21 cellular contexts compared by ENCODE assay signal in genomic region chr2:51424418-51424817, GRCh38.
DNase-seq lines count a peak whose midpoint lies in the region; TF ChIP-seq lines count a peak whose summit lies in the region.
"Had no signal": no experiment of that assay in that cellular context is flagged by ENCODE, and none has a peak within 500 bp of the region (broad histone marks: within the 10 kb centered on the region; RNA-seq: fewer than 3 reads in every experiment).

No MANE protein-coding gene starts in this region.

- no peak overlapping the region for H2BK15ac ChIP-seq in mesendoderm (replicated peaks; ENCODE audit: low read depth)

- CTCF ChIA-PET in RWPE1 (lab: Yijun Ruan, JAX), result no interaction called here

- no peak overlapping the region for H3K56ac ChIP-seq in mesendoderm (ENCODE audit: low read length)

- peaks cover 2% of the 10 kb centered on the region for H3K4me1 ChIP-seq in mesendoderm (ENCODE audit: control insufficient read depth, low read depth, low read length)
- H3K4me1 ChIP-seq: BLaER1 treated with 17β-estradiol and CSF1 and Interleukin-3, amounts not matched to agents 10 nM and 100 nM; gastroesophageal sphincter; psoas muscle had no signal

- no peak overlapping the region for H3K4me3 ChIP-seq in choroid plexus epithelial cell (ENCODE audit: low read depth, low read length)
- H3K4me3 ChIP-seq in mesendoderm (ENCODE audit: low read length), result no peak overlapping the region
- H3K4me3 ChIP-seq: BLaER1 treated with 17β-estradiol and CSF1 and Interleukin-3, amounts not matched to agents 10 nM and 100 nM; gastroesophageal sphincter; MG63; psoas muscle; thoracic aorta had no signal

- WGBS in mesendoderm (ENCODE audit: extremely low coverage, insufficient coverage, low lambda C conversion rate), result no CpG with 5 or more reads among the region's 2 CpGs

- POLR2A ChIA-PET in RWPE1 (lab: Yijun Ruan, JAX; ENCODE audit: low non-redundant PET), result no interaction called here

- no peaks in the 10 kb centered on the region for H3K79me1 ChIP-seq in mesendoderm (ENCODE audit: low read length)

- no peak overlapping the region for H3K23ac ChIP-seq in mesendoderm (ENCODE audit: low read length)

- H2AK5ac ChIP-seq in mesendoderm (ENCODE audit: low read length), result no peak overlapping the region

- no peak overlapping the region for H3K4ac ChIP-seq in mesendoderm (ENCODE audit: low read depth, low read length)

- no peaks in the 10 kb centered on the region for H3K36me3 ChIP-seq in mesendoderm (ENCODE audit: control insufficient read depth, insufficient read depth, low read length)
- H3K36me3 ChIP-seq: BLaER1 treated with 17β-estradiol and CSF1 and Interleukin-3, amounts not matched to agents 10 nM and 100 nM; gastroesophageal sphincter; MG63; thoracic aorta had no signal

- no peak overlapping the region for H2BK120ac ChIP-seq in mesendoderm (ENCODE audit: low read depth, low read length)

- H3K79me2 ChIP-seq in mesendoderm (ENCODE audit: control insufficient read depth, insufficient read depth, low read length), result no peaks in the 10 kb centered on the region

- H2BK5ac ChIP-seq in mesendoderm (ENCODE audit: low read length), result no peak overlapping the region

- no peak overlapping the region for H4K8ac ChIP-seq in mesendoderm (ENCODE audit: low read depth, low read length)

- no peak overlapping the region for H3K9ac ChIP-seq in mesendoderm (ENCODE audit: low read length)
- H3K9ac ChIP-seq: BLaER1 treated with 17β-estradiol and CSF1 and Interleukin-3, amounts not matched to agents 10 nM and 100 nM had no signal

- H3K27me3 ChIP-seq in mesendoderm (ENCODE audit: insufficient read depth, low read length, poor library complexity), result no peaks in the 10 kb centered on the region
- H3K27me3 ChIP-seq: BLaER1 treated with 17β-estradiol and CSF1 and Interleukin-3, amounts not matched to agents 10 nM and 100 nM; gastroesophageal sphincter; MG63 had no signal

- no peak overlapping the region for H3K18ac ChIP-seq in mesendoderm (ENCODE audit: low read length)

- TF ChIP-seq CTCF in choroid plexus epithelial cell (conservative IDR thresholded peaks at IDR 0.05; ENCODE audit: low read depth, low read length) (peak; percentile 46), RWPE1 (conservative IDR thresholded peaks at IDR 0.05; ENCODE audit: low read depth) (no peak)

- no peak overlapping the region for H3K4me2 ChIP-seq in mesendoderm (ENCODE audit: low read length)
- H3K4me2 ChIP-seq: BLaER1 treated with 17β-estradiol and CSF1 and Interleukin-3, amounts not matched to agents 10 nM and 100 nM had no signal

- peak; percentile 8 for DNase-seq in D341Med (ENCODE audit: low spot score)
- DNase-seq in HT-29 (ENCODE audit: low spot score), result peak; percentile 7
- peak; percentile 24 for DNase-seq in choroid plexus epithelial cell (ENCODE audit: low read depth)
- DNase-seq in mesendoderm, result peak; percentile 70
- DNase-seq in NOMO-1 treated with dmso at 0.1 percent for 144 hours (lab: John Stamatoyannopoulos, UW; ENCODE audit: unreplicated experiment), result no peak
- no peak for DNase-seq in NCI-H1417 treated with DMSO at 0.1 percent for 48 hours (lab: John Stamatoyannopoulos, UW)
- DNase-seq in RWPE1 (ENCODE audit: low spot score), result no peak
- DNase-seq: activated naive CD4-positive, alpha-beta T cell treated with anti-CD3 and anti-CD28 coated beads, Interleukin-2, amount 50 U/mL, for 16 hours; activated T-cell treated with anti-CD3 and anti-CD28 coated beads for 4 hours; cortex of kidney; erythroblast; mammary epithelial cell; MG63; naive thymus-derived CD4-positive, alpha-beta T cell; NCI-H2029; NCI-H774; psoas muscle; RPMI8226 had no signal

- H3K27ac ChIP-seq in mesendoderm (ENCODE audit: low read depth, low read length) (no peak overlapping the region), RWPE1 (no peak overlapping the region)
- H3K27ac ChIP-seq: BLaER1 treated with 17β-estradiol and CSF1 and Interleukin-3, amounts not matched to agents 10 nM and 100 nM; gastroesophageal sphincter; psoas muscle; thoracic aorta had no signal

- H4K5ac ChIP-seq in mesendoderm (ENCODE audit: low read length), result no peak overlapping the region

Comparison
In these comparisons a context has a peak if more than half of its experiments do, and no peak if none do; other contexts are left out.
1. DNase-seq: peak in D341Med (single experiment), HT-29 (single experiment), choroid plexus epithelial cell (single experiment) and mesendoderm (single experiment); none in NOMO-1 treated with dmso at 0.1 percent for 144 hours (single experiment), NCI-H1417 treated with DMSO at 0.1 percent for 48 hours (single experiment) and RWPE1 (single experiment).